ENCODE assay signal across 18 cellular contexts in the genomic region with DNA sequence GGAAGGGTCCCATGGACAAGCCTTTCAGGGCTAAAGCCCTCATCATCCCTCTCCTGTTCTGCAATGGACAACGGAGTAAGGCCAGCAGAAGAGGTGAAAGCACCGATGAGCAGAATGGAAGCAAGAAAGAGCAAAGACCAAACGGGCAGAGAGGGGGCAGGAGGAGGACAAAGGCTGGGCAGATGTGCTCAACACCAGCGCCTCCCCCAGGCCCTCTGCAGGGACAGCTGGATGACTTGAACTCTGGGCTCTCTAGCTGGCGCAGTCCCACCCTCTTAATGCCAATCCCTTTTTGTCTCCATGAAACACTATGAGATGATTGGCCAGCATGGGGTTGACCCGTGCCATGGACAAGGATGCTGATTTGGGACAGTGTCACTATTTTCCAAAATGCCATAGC. TPM values are rescaled to one million over a fixed set of nuclear protein-coding genes. Genes with fewer than 3 reads are reported as not detected.
DNase-seq lines count a peak whose midpoint lies in the region; ATAC-seq and TF ChIP-seq lines count a peak whose summit lies in the region.
"Had no signal": no experiment of that assay in that cellular context is flagged by ENCODE, and none has a peak within 500 bp of the region (broad histone marks: within the 10 kb centered on the region; RNA-seq: fewer than 3 reads in every experiment).

No MANE protein-coding gene starts in this region.

- CTCF ChIA-PET in PC-3 (lab: Charles Lee): no interaction called here

- H3K9me3 Mint-ChIP-seq in effector memory CD8-positive, alpha-beta T cell: no peaks in the 10 kb centered on the region

- H3K36me3 ChIP-seq in PC-3 (ENCODE audit: low read depth, low read length): peaks cover 16% of the 10 kb centered on the region
- peaks cover 3 to 94% (median 80%) of the 10 kb centered on the region in 5 donors for H3K36me3 ChIP-seq in subcutaneous abdominal adipose tissue (ENCODE audit: control insufficient read depth in 5 of 5, insufficient read depth in 5 of 5, low read length in 5 of 5)

- H3K27me3 ChIP-seq in PC-3 (ENCODE audit: low read length) (no peaks in the 10 kb centered on the region), subcutaneous abdominal adipose tissue (ENCODE audit: control insufficient read depth in 5 of 5, insufficient read depth in 4 of 5, low read length in 5 of 5) (no peaks in the 10 kb centered on the region)
- H3K27me3 ChIP-seq: BLaER1 treated with 17β-estradiol and CSF1 and Interleukin-3, amounts not matched to agents 10 nM and 100 nM had no signal

- no peak for DNase-seq in PC-3
- no peak for DNase-seq in effector memory CD8-positive, alpha-beta T cell
- DNase-seq in sciatic nerve (ENCODE audit: low spot score): no peak
- no peak for DNase-seq in stimulated activated CD4-positive, alpha-beta T cell treated with anti-CD3 and anti-CD28 coated beads, Interleukin-1b, Interleukin-23, amount 100 ng/mL, for 48 hours
- DNase-seq: EL, KG1, MM.1S, NCI-H1105, NCI-H1694 treated with DMSO at 0.1 percent for 48 hours, NCI-H69, PC-9, Right ventricle myocardium superior had no signal

- H3K4me1 ChIP-seq in PC-3 (ENCODE audit: insufficient read depth, low read length): no peaks in the 10 kb centered on the region
- peaks cover 8 to 35% (median 19%) of the 10 kb centered on the region in 5 donors for H3K4me1 ChIP-seq in subcutaneous abdominal adipose tissue (ENCODE audit: control insufficient read depth in 5 of 5, insufficient read depth in 5 of 5, low read length in 5 of 5)
- H3K4me1 ChIP-seq: BLaER1 treated with 17β-estradiol and CSF1 and Interleukin-3, amounts not matched to agents 10 nM and 100 nM had no signal

- ATAC-seq in PC-3 (no peak), sciatic nerve (no peak), GM21390 (IDR thresholded peaks at IDR 0.05; ENCODE audit: unreplicated experiment) (no peak), HG03159 (IDR thresholded peaks at IDR 0.05; ENCODE audit: unreplicated experiment) (no peak)
- ATAC-seq in effector memory CD8-positive, alpha-beta T cell (replicated peaks): no peak
- ATAC-seq: SK-N-SH treated with all-trans-retinoic acid at 6 μM for 48 hours had no signal

- H3K36me3 Mint-ChIP-seq in effector memory CD8-positive, alpha-beta T cell (ENCODE audit: insufficient read depth): peaks cover 95% of the 10 kb centered on the region

- no peaks in the 10 kb centered on the region for H3F3A ChIP-seq in PC-3 (ENCODE audit: low read length, unreplicated experiment)

- POLR2A ChIA-PET in PC-3 (lab: Charles Lee; ENCODE audit: unreplicated experiment): no interaction called here

- no peaks in the 10 kb centered on the region for H3K27me3 Mint-ChIP-seq in effector memory CD8-positive, alpha-beta T cell

- H3K4me3 ChIP-seq in PC-3 (ENCODE audit: low read length) (no peak overlapping the region), subcutaneous abdominal adipose tissue (ENCODE audit: low read depth in 1 of 5, low read length in 5 of 5) (no peak overlapping the region)
- H3K4me3 ChIP-seq: BLaER1 treated with 17β-estradiol and CSF1 and Interleukin-3, amounts not matched to agents 10 nM and 100 nM; PC-9 had no signal

- no peak overlapping the region for H2AFZ ChIP-seq in PC-3 (ENCODE audit: low read length)
- H2AFZ ChIP-seq: PC-9 had no signal

- TF ChIP-seq CTCF in GM12873 (IDR thresholded peaks at IDR 0.05; ENCODE audit: insufficient read depth, low read depth, low read length, missing control alignments) (peak; percentile 6), PC-3 (conservative IDR thresholded peaks at IDR 0.05; ENCODE audit: low read depth, low read length) (0 out of 2 replicates have a peak, but pooled peaks have one; percentile 9)

- peak overlapping the region; percentile 14 to 33 for H3K27ac Mint-ChIP-seq in effector memory CD8-positive, alpha-beta T cell

- H4K20me1 ChIP-seq in PC-3 (ENCODE audit: low read length): no peaks in the 10 kb centered on the region

- peaks cover 0 to 7% of the 10 kb centered on the region in 2 donors for H3K4me1 Mint-ChIP-seq in effector memory CD8-positive, alpha-beta T cell (ENCODE audit: low read depth in 2 of 2)

- no peak overlapping the region for H3K27ac ChIP-seq in PC-3 (ENCODE audit: low read length)
- H3K27ac ChIP-seq in subcutaneous abdominal adipose tissue (ENCODE audit: low read depth, low read length): peak overlapping the region; percentile 93
- H3K27ac ChIP-seq: BLaER1 treated with 17β-estradiol and CSF1 and Interleukin-3, amounts not matched to agents 10 nM and 100 nM; PC-9 had no signal

- intact Hi-C loops in PC-3 (cut with micrococcal nuclease): no loop called here
- intact Hi-C loops in sciatic nerve (cut with DNase I): no loop called here

- no peak overlapping the region for H3K4me2 ChIP-seq in PC-3 (ENCODE audit: low read length)
- H3K4me2 ChIP-seq: BLaER1 treated with 17β-estradiol and CSF1 and Interleukin-3, amounts not matched to agents 10 nM and 100 nM; PC-9 had no signal

- no peak overlapping the region for H3K9ac ChIP-seq in PC-3 (ENCODE audit: low read length)
- H3K9ac ChIP-seq in subcutaneous abdominal adipose tissue (ENCODE audit: low read length in 5 of 5): no peak overlapping the region
- H3K9ac ChIP-seq: BLaER1 treated with 17β-estradiol and CSF1 and Interleukin-3, amounts not matched to agents 10 nM and 100 nM had no signal

- no peak overlapping the region for H3K4me3 Mint-ChIP-seq in effector memory CD8-positive, alpha-beta T cell

- H3K9me3 ChIP-seq in PC-3 (ENCODE audit: low read length): no peaks in the 10 kb centered on the region
- no peaks in the 10 kb centered on the region for H3K9me3 ChIP-seq in subcutaneous abdominal adipose tissue (ENCODE audit: control insufficient read depth in 5 of 5, low read length in 5 of 5)
- H3K9me3 ChIP-seq: BLaER1 treated with 17β-estradiol and CSF1 and Interleukin-3, amounts not matched to agents 10 nM and 100 nM had no signal

- no peaks in the 10 kb centered on the region for H3K9me2 ChIP-seq in PC-3 (replicated peaks; ENCODE audit: low read length)

- no TSS peak for BruUV-seq in PC-3 (replicated peaks; lab: Mats Ljungman, UMichigan)

- H3K79me2 ChIP-seq in PC-3 (ENCODE audit: low read length): no peaks in the 10 kb centered on the region

RNA-seq across cellular contexts. Expression of gene ACLY, which starts 22.0 kb away (rescaled TPM):
- total RNA-seq in PC-3 (2014; rRNA removed) (110 and 114 TPM in 2 replicates), sciatic nerve (139 TPM)

RNA-seq across cellular contexts. Expression of gene KLHL11, which starts 31.5 kb away (rescaled TPM):
- 16.5 and 19.9 TPM in 2 replicates for total RNA-seq in PC-3 (2014; rRNA removed)
- 16.0 TPM for total RNA-seq in sciatic nerve

RNA-seq across cellular contexts. Expression of gene ODAD4, which starts 33.7 kb away (rescaled TPM):
- total RNA-seq in PC-3 (2014; rRNA removed): 0.15 and 0.98 TPM in 2 replicates
- total RNA-seq in sciatic nerve: 2.9 TPM

RNA-seq across cellular contexts. Expression of gene KLHL10, which starts 59.1 kb away (rescaled TPM):
- not detected in 2 replicates for total RNA-seq in PC-3 (2014; rRNA removed)
- total RNA-seq in sciatic nerve: not detected
- total RNA-seq: PC-9, Right ventricle myocardium superior had no signal
